10 cellular contexts compared by ENCODE assay signal in genomic region chr6:159042824-159043181, GRCh38. TPM values are rescaled to one million over a fixed set of nuclear protein-coding genes. Genes with fewer than 3 reads are reported as not detected.
A peak's percentile ranks its signal among the peaks of the same experiment; 100 is the strongest.
DNase-seq lines count a peak whose midpoint lies in the region; ATAC-seq, FAIRE-seq and TF ChIP-seq lines count a peak whose summit lies in the region.
"Had no signal": no experiment of that assay in that cellular context is flagged by ENCODE, and none has a peak within 500 bp of the region (broad histone marks: within the 10 kb centered on the region; RNA-seq: fewer than 3 reads in every experiment).

No MANE protein-coding gene starts in this region.

- intact Hi-C loops in lower lobe of right lung (cut with DNase I), result no loop called here

- H3K27ac Mint-ChIP-seq in activated T-helper 17 cell treated with anti-CD3 and anti-CD28 coated beads, Interleukin-2, amount 50 U/mL, for 72 hours, result peak overlapping the region; percentile 99

- ATAC-seq in A549 (no peak), lower lobe of right lung (no peak), HG03520 (IDR thresholded peaks at IDR 0.05; ENCODE audit: unreplicated experiment) (no peak)
- ATAC-seq in activated T-helper 17 cell treated with anti-CD3 and anti-CD28 coated beads, Interleukin-2, amount 50 U/mL, for 72 hours (replicated peaks), result no peak

- H3K27ac ChIP-seq in A549, result no peak overlapping the region
- peak overlapping the region; percentile 78 for H3K27ac ChIP-seq in lower lobe of right lung
- H3K27ac ChIP-seq: tibial artery had no signal

- peaks cover 44% of the 10 kb centered on the region for H3K4me1 Mint-ChIP-seq in activated T-helper 17 cell treated with anti-CD3 and anti-CD28 coated beads, Interleukin-2, amount 50 U/mL, for 72 hours

- no peak; a peak in 1 of 5 replicates for TF ChIP-seq RAD21 in A549 (conservative IDR thresholded peaks at IDR 0.05 in 1 of 2, IDR thresholded peaks at IDR 0.05 in 1 of 2)

- no peak for FAIRE-seq in A549 (lab: Jason Lieb, UNC)

- 18% methylated on average over 5 of the region's 5 CpGs for WGBS in A549 (ENCODE audit: missing lambda C conversion rate)

- 0 out of 3 replicates have a peak overlapping the region, but pooled peaks have one; percentile 20 for H3K4me2 ChIP-seq in A549

- peaks cover 77% of the 10 kb centered on the region for H3K36me3 Mint-ChIP-seq in activated T-helper 17 cell treated with anti-CD3 and anti-CD28 coated beads, Interleukin-2, amount 50 U/mL, for 72 hours (ENCODE audit: low read depth)

- peaks cover 28% of the 10 kb centered on the region for H3K36me3 ChIP-seq in lower lobe of right lung
- H3K36me3 ChIP-seq: tibial artery had no signal

- H3K4me3 Mint-ChIP-seq in activated T-helper 17 cell treated with anti-CD3 and anti-CD28 coated beads, Interleukin-2, amount 50 U/mL, for 72 hours, result peak overlapping the region; percentile 90

- CTCF ChIA-PET in A549 (lab: Yijun Ruan, JAX), result interaction anchor here (0.7 to 4.4 kb wide), 9 partner anchors 15 to 92 kb away, joined by 3 to 30 read pairs (median 4); no protein-coding TSS in a partner anchor

- no peaks in the 10 kb centered on the region for H3K27me3 Mint-ChIP-seq in activated T-helper 17 cell treated with anti-CD3 and anti-CD28 coated beads, Interleukin-2, amount 50 U/mL, for 72 hours

- no peak overlapping the region for H3K4me3 ChIP-seq in A549
- peak overlapping the region; percentile 77 for H3K4me3 ChIP-seq in GM08714 (ENCODE audit: low read length)
- H3K4me3 ChIP-seq in lower lobe of right lung, result peak overlapping the region; percentile 47
- H3K4me3 ChIP-seq: tibial artery had no signal

- H3K4me1 ChIP-seq in A549 (no peaks in the 10 kb centered on the region), lower lobe of right lung (peaks cover 49% of the 10 kb centered on the region)

- no peak for DNase-seq in A549 (ENCODE audit: low read depth in 1 of 2, low spot score in 1 of 2)
- DNase-seq in lower lobe of right lung, result no peak
- no peak for DNase-seq in NK-92 (lab: John Stamatoyannopoulos, UW; ENCODE audit: unreplicated experiment)
- DNase-seq in DMS79 treated with DMSO at 0.1 percent for 48 hours (lab: John Stamatoyannopoulos, UW), result no peak
- DNase-seq in HuH-7 (ENCODE audit: low spot score), result no peak
- DNase-seq: tibial artery had no signal

- H3K27me3 ChIP-seq in lower lobe of right lung (ENCODE audit: low read depth), result no peaks in the 10 kb centered on the region
- H3K27me3 ChIP-seq: tibial artery had no signal

- H3K9me3 ChIP-seq in A549 (no peaks in the 10 kb centered on the region), lower lobe of right lung (no peaks in the 10 kb centered on the region)
- H3K9me3 ChIP-seq: tibial artery had no signal

- no peak for TF ChIP-seq EP300 in A549 (IDR thresholded peaks at IDR 0.05)

- no peak for TF ChIP-seq POLR2A in A549 (IDR thresholded peaks at IDR 0.05; ENCODE audit: low read length)

- POLR2A ChIA-PET in A549 (lab: Yijun Ruan, JAX), result no interaction called here

- TF ChIP-seq CTCF in A549 (IDR thresholded peaks at IDR 0.05), result peak; percentile 11; the same call in 1 of the 3 replicates
- no peak for TF ChIP-seq CTCF in lower lobe of right lung (IDR thresholded peaks at IDR 0.05)

- H3K9me3 Mint-ChIP-seq in activated T-helper 17 cell treated with anti-CD3 and anti-CD28 coated beads, Interleukin-2, amount 50 U/mL, for 72 hours, result no peaks in the 10 kb centered on the region

TF ChIP-seq in A549, 52 proteins besides CTCF, POLR2A, EP300 and RAD21:
- TF ChIP-seq REST (IDR thresholded peaks at IDR 0.05), result no peak
- TF ChIP-seq MAZ (IDR thresholded peaks at IDR 0.05; ENCODE audit: borderline replicate concordance, low read depth, low read length), result no peak
- TF ChIP-seq ZC3H11A (IDR thresholded peaks at IDR 0.05), result no peak
- no peak for TF ChIP-seq TFCP2L1 (CRISPR knock-in tag; IDR thresholded peaks at IDR 0.05)
- TF ChIP-seq FOSL2 (IDR thresholded peaks at IDR 0.05), result no peak
- no peak for TF ChIP-seq FOSL2 (CRISPR knock-in tag; IDR thresholded peaks at IDR 0.05)
- no peak for TF ChIP-seq MYC (IDR thresholded peaks at IDR 0.05; ENCODE audit: borderline replicate concordance, low read length)
- no peak for TF ChIP-seq GATA3 (IDR thresholded peaks at IDR 0.05; ENCODE audit: borderline replicate concordance)
- TF ChIP-seq SMC3 (IDR thresholded peaks at IDR 0.05), result no peak
- no peak for TF ChIP-seq SREBF2 (IDR thresholded peaks at IDR 0.05)
- no peak for TF ChIP-seq PBX3 (IDR thresholded peaks at IDR 0.05)
- no peak for TF ChIP-seq BCL3 (IDR thresholded peaks at IDR 0.05)

RNA-seq across cellular contexts. Expression of gene TAGAP, which starts 2.0 kb away (rescaled TPM):
- polyA plus RNA-seq in A549 (2011; rRNA removed) (not detected in 2 replicates), A549 (2017; fragmentation: RNase III; extraction: RNeasy Plus Mini Kit Qiagen cat#74134 plus additional on column Dnase treatment) (not detected in 3 replicates)
- polyA plus RNA-seq in A549 (2012; cell fraction: cytosol; rRNA removed), result not detected in 2 replicates
- polyA plus RNA-seq in A549 (2012; cell fraction: nucleus; rRNA removed), result not detected in 2 replicates
- not detected in 2 replicates for polyA minus RNA-seq in A549 (2011; rRNA and poly(A)+ RNA removed)
- 10 to 100 TPM; 11.7 to 80.7 TPM for total RNA-seq in activated T-helper 17 cell treated with anti-CD3 and anti-CD28 coated beads, Interleukin-2, amount 50 U/mL, for 72 hours
- total RNA-seq in lower lobe of right lung, result 17.1 TPM
- total RNA-seq: H1 had no signal
- polyA plus RNA-seq: H1 had no signal

RNA-seq across cellular contexts. Expression of gene RSPH3, which starts 42.8 kb away (rescaled TPM):
- polyA plus RNA-seq in A549 (2011; rRNA removed) (2.6 TPM in 2 replicates), A549 (2017; fragmentation: RNase III; extraction: RNeasy Plus Mini Kit Qiagen cat#74134 plus additional on column Dnase treatment) (3.1 to 4.0 TPM (median 3.6 TPM) in 3 replicates)
- 1.2 and 1.6 TPM in 2 replicates for polyA plus RNA-seq in A549 (2012; cell fraction: cytosol; rRNA removed)
- polyA plus RNA-seq in A549 (2012; cell fraction: nucleus; rRNA removed), result 1.9 and 2.0 TPM in 2 replicates
- polyA minus RNA-seq in A549 (2011; rRNA and poly(A)+ RNA removed), result 1.6 and 2.1 TPM in 2 replicates
- total RNA-seq in activated T-helper 17 cell treated with anti-CD3 and anti-CD28 coated beads, Interleukin-2, amount 50 U/mL, for 72 hours, result 10 to 100 TPM in 1 of 2 donors, 1 to 10 TPM in 1; 2.4 to 15.9 TPM
- total RNA-seq in lower lobe of right lung, result 24.2 TPM
